In the genomic region with DNA sequence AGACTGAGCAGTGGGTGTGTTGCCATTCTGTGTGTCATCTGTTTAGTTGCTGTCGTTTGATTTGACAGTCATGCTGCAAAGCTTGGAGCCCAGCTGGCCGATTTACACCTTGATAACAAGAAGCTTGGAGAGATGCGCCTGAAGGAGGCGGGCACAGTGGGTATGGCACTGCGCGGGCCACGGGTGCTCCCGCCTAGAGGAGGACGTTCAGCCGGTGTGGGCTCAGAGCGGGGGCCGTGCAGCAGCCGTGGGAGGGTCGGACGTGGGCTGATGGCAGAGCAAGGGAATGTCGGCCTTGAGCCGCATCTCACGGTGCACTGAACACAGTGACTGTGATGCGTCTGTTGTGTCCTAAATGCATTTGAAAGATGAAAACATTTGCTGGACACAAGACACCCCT, we compare ENCODE assay signal across 23 cellular contexts. TPM values are rescaled to one million over a fixed set of nuclear protein-coding genes. Genes with fewer than 3 reads are reported as not detected.
A peak's percentile ranks its signal among the peaks of the same experiment; 100 is the strongest.
DNase-seq lines count a peak whose midpoint lies in the region; ATAC-seq and TF ChIP-seq lines count a peak whose summit lies in the region.
"Had no signal": no experiment of that assay in that cellular context is flagged by ENCODE, and none has a peak within 500 bp of the region (broad histone marks: within the 10 kb centered on the region; RNA-seq: fewer than 3 reads in every experiment).

No MANE protein-coding gene starts in this region.

- peaks cover 4% of the 10 kb centered on the region for H4K20me1 ChIP-seq in osteoblast (ENCODE audit: insufficient read depth, low read length)

- no peaks in the 10 kb centered on the region for H3K27me3 Mint-ChIP-seq in natural killer cell treated with Interleukin-12 subunit alpha and Interleukin-12 subunit beta and Interleukin-15 and Interleukin-18, amount 100 ng/mL, for 72 hours
- no peaks in the 10 kb centered on the region for H3K27me3 Mint-ChIP-seq in natural killer cell (ENCODE audit: low read depth in 2 of 2)
- H3K27me3 Mint-ChIP-seq: CD4-positive, alpha-beta T cell; CD8-positive, alpha-beta memory T cell had no signal

- H3K9me3 Mint-ChIP-seq in natural killer cell treated with Interleukin-12 subunit alpha and Interleukin-12 subunit beta and Interleukin-15 and Interleukin-18, amount 100 ng/mL, for 72 hours: no peaks in the 10 kb centered on the region
- H3K9me3 Mint-ChIP-seq in natural killer cell: no peaks in the 10 kb centered on the region
- H3K9me3 Mint-ChIP-seq: CD14-positive monocyte; CD4-positive, alpha-beta T cell; CD8-positive, alpha-beta memory T cell had no signal

- H3K27me3 ChIP-seq in osteoblast (ENCODE audit: insufficient read depth, low read length) (no peaks in the 10 kb centered on the region), testis (no peaks in the 10 kb centered on the region)
- H3K27me3 ChIP-seq: BE2C; BLaER1 treated with 17β-estradiol and CSF1 and Interleukin-3, amounts not matched to agents 10 nM and 100 nM had no signal

- no peak for ATAC-seq in natural killer cell treated with Interleukin-12 subunit alpha and Interleukin-12 subunit beta and Interleukin-15 and Interleukin-18, amount 100 ng/mL, for 72 hours
- no peak for ATAC-seq in natural killer cell
- ATAC-seq: A549, GM12878 had no signal

- intact Hi-C loops in natural killer cell (cut with micrococcal nuclease): no loop called here
- intact Hi-C loops in testis (cut with DNase I; ENCODE audit: low total_unique reads): no loop called here

- H3K36me3 ChIP-seq in osteoblast (ENCODE audit: insufficient read depth, low read length) (peaks cover 17% of the 10 kb centered on the region), testis (ENCODE audit: low read depth, missing control alignments) (no peaks in the 10 kb centered on the region)

- H3K4me2 ChIP-seq in osteoblast (ENCODE audit: insufficient read depth, low read length): no peak overlapping the region
- H3K4me2 ChIP-seq: A549; BLaER1 treated with 17β-estradiol and CSF1 and Interleukin-3, amounts not matched to agents 10 nM and 100 nM had no signal

- H3K9me3 ChIP-seq in osteoblast (ENCODE audit: low read depth, low read length) (no peaks in the 10 kb centered on the region), testis (no peaks in the 10 kb centered on the region)
- H3K9me3 ChIP-seq: A549; BLaER1 treated with 17β-estradiol and CSF1 and Interleukin-3, amounts not matched to agents 10 nM and 100 nM had no signal

- no peak overlapping the region for H3K4me3 ChIP-seq in osteoblast (ENCODE audit: insufficient read depth, low read length)
- no peak overlapping the region for H3K4me3 ChIP-seq in testis
- H3K4me3 ChIP-seq: A549; BLaER1 treated with 17β-estradiol and CSF1 and Interleukin-3, amounts not matched to agents 10 nM and 100 nM; GM12878; GM23248 had no signal

- no peak overlapping the region for H3K27ac Mint-ChIP-seq in natural killer cell treated with Interleukin-12 subunit alpha and Interleukin-12 subunit beta and Interleukin-15 and Interleukin-18, amount 100 ng/mL, for 72 hours
- H3K27ac Mint-ChIP-seq in natural killer cell: no peak overlapping the region
- H3K27ac Mint-ChIP-seq: CD4-positive, alpha-beta T cell; CD8-positive, alpha-beta memory T cell had no signal

- H3K27ac ChIP-seq in osteoblast (ENCODE audit: low read depth, low read length) (no peak overlapping the region), testis (no peak overlapping the region)
- H3K27ac ChIP-seq: A549; BLaER1 treated with 17β-estradiol and CSF1 and Interleukin-3, amounts not matched to agents 10 nM and 100 nM; GM23248 had no signal

- H3K4me1 ChIP-seq in osteoblast (ENCODE audit: insufficient read depth, low read length) (peaks cover 9% of the 10 kb centered on the region), testis (peaks cover 8% of the 10 kb centered on the region)
- H3K4me1 ChIP-seq: BE2C had no signal

- WGBS in testis, 2 donors: 51 to 89% methylated on average over 19 of the region's 19 CpGs

- TF ChIP-seq CTCF in natural killer cell (IDR thresholded peaks at IDR 0.05): no peak
- no peak for TF ChIP-seq CTCF in osteoblast (IDR thresholded peaks at IDR 0.05; ENCODE audit: extremely low read depth, low read depth, low read length)
- no peak for TF ChIP-seq CTCF in testis (IDR thresholded peaks at IDR 0.05)

- H2AFZ ChIP-seq in osteoblast (ENCODE audit: low read length): no peak overlapping the region
- H2AFZ ChIP-seq: GM23248 had no signal

- peaks cover 12 to 14% of the 10 kb centered on the region in 2 donors for H3K4me1 Mint-ChIP-seq in natural killer cell treated with Interleukin-12 subunit alpha and Interleukin-12 subunit beta and Interleukin-15 and Interleukin-18, amount 100 ng/mL, for 72 hours (ENCODE audit: low read depth in 2 of 2)
- peaks cover 14 to 26% of the 10 kb centered on the region in 2 donors for H3K4me1 Mint-ChIP-seq in natural killer cell

- no peaks in the 10 kb centered on the region for H3K36me3 Mint-ChIP-seq in natural killer cell treated with Interleukin-12 subunit alpha and Interleukin-12 subunit beta and Interleukin-15 and Interleukin-18, amount 100 ng/mL, for 72 hours
- peaks cover 5% of the 10 kb centered on the region for H3K36me3 Mint-ChIP-seq in natural killer cell

- peaks cover 16% of the 10 kb centered on the region for H3K79me2 ChIP-seq in osteoblast (ENCODE audit: insufficient read depth, low read length)

- no peak for TF ChIP-seq POLR2A in testis (IDR thresholded peaks at IDR 0.05)

- peak; percentile 31 for DNase-seq in natural killer cell treated with Interleukin-12 subunit alpha and Interleukin-12 subunit beta and Interleukin-15 and Interleukin-18, amount 100 ng/mL, for 72 hours (ENCODE audit: low spot score)
- no peak for DNase-seq in natural killer cell
- DNase-seq in osteoblast (ENCODE audit: insufficient read length, low spot score, missing footprints): peak; percentile 43
- peak; percentile 38 for DNase-seq in testis
- no peak for DNase-seq in hypothalamus (lab: John Stamatoyannopoulos, UW)
- no peak for DNase-seq in NCI-H2227 treated with DMSO at 0.1 percent for 48 hours (lab: John Stamatoyannopoulos, UW)
- DNase-seq: 8988T; ACHN; AML-193; BE2C; CD4-positive, alpha-beta T cell; CD8-positive, alpha-beta memory T cell; DMS 273 treated with DMSO at 0.1 percent for 48 hours; DMS79; EL; GDM1; GM23248; H7; HCEC 1CT had no signal

- H3K4me3 Mint-ChIP-seq in natural killer cell treated with Interleukin-12 subunit alpha and Interleukin-12 subunit beta and Interleukin-15 and Interleukin-18, amount 100 ng/mL, for 72 hours: no peak overlapping the region
- H3K4me3 Mint-ChIP-seq in natural killer cell: no peak overlapping the region
- H3K4me3 Mint-ChIP-seq: CD14-positive monocyte; CD4-positive, alpha-beta T cell had no signal

RNA-seq across cellular contexts. Expression of a gene that starts 3.7 kb away (rescaled TPM):
- 10 to 100 TPM; 29.4 to 48.4 TPM for total RNA-seq in natural killer cell treated with Interleukin-12 subunit alpha and Interleukin-12 subunit beta and Interleukin-15 and Interleukin-18, amount 100 ng/mL, for 72 hours
- total RNA-seq in natural killer cell (10 to 100 TPM; 29.4 to 42.3 (median 32.0) TPM), osteoblast (10.1 and 13.8 TPM in 2 replicates), testis (10 to 100 TPM; 26.9 to 29.3 TPM)
- 30.2 TPM for polyA plus RNA-seq in testis (ENCODE audit: insufficient read depth, low read depth, low replicate concordance)

RNA-seq across cellular contexts. Expression of a gene that starts 15.2 kb away (rescaled TPM):
- total RNA-seq in natural killer cell treated with Interleukin-12 subunit alpha and Interleukin-12 subunit beta and Interleukin-15 and Interleukin-18, amount 100 ng/mL, for 72 hours: 1 to 10 TPM; 1.6 TPM
- 1 to 10 TPM; 4.9 to 6.1 (median 5.5) TPM for total RNA-seq in natural killer cell
- total RNA-seq in osteoblast: 2.9 and 4.4 TPM in 2 replicates
- total RNA-seq in testis: 10 to 100 TPM; 29.7 to 31.7 TPM
- polyA plus RNA-seq in testis (ENCODE audit: insufficient read depth, low read depth, low replicate concordance): 12.4 TPM
- polyA plus RNA-seq: CD14-positive monocyte had no signal

RNA-seq across cellular contexts. Expression of a gene that starts 21.7 kb away (rescaled TPM):
- total RNA-seq in natural killer cell treated with Interleukin-12 subunit alpha and Interleukin-12 subunit beta and Interleukin-15 and Interleukin-18, amount 100 ng/mL, for 72 hours: 1 to 10 TPM; 1.1 to 1.2 TPM
- total RNA-seq in natural killer cell: 1 to 10 TPM; 3.7 to 7.3 (median 4.0) TPM
- total RNA-seq in osteoblast: 8.3 and 9.1 TPM in 2 replicates
- 10 to 100 TPM in 1 of 2 donors, 1 to 10 TPM in 1; 9.4 to 16.4 TPM for total RNA-seq in testis
- polyA plus RNA-seq in testis (ENCODE audit: insufficient read depth, low read depth, low replicate concordance): 13.5 TPM

RNA-seq across cellular contexts. Expression of a gene that starts 31.7 kb away (rescaled TPM):
- 100 to 1,000 TPM in 1 of 2 donors, 10 to 100 TPM in 1; 66.5 to 166 TPM for total RNA-seq in natural killer cell treated with Interleukin-12 subunit alpha and Interleukin-12 subunit beta and Interleukin-15 and Interleukin-18, amount 100 ng/mL, for 72 hours
- 100 to 1,000 TPM in 2 of 3 donors, 10 to 100 TPM in 1; 92.0 to 149 (median 132) TPM for total RNA-seq in natural killer cell
- total RNA-seq in osteoblast: 28.0 and 29.0 TPM in 2 replicates
- total RNA-seq in testis: 100 to 1,000 TPM; 115 to 128 TPM
- 81.2 TPM for polyA plus RNA-seq in testis (ENCODE audit: insufficient read depth, low read depth, low replicate concordance)

Comparison
In these comparisons a context has a peak if more than half of its experiments do, and no peak if none do; other contexts are left out.
1. DNase-seq: peak in natural killer cell treated with Interleukin-12 subunit alpha and Interleukin-12 subunit beta and Interleukin-15 and Interleukin-18, amount 100 ng/mL, for 72 hours (single experiment), osteoblast (single experiment) and testis (single experiment); none in natural killer cell (single experiment), hypothalamus (0 of 51) and NCI-H2227 treated with DMSO at 0.1 percent for 48 hours (single experiment).